In the genomic region with DNA sequence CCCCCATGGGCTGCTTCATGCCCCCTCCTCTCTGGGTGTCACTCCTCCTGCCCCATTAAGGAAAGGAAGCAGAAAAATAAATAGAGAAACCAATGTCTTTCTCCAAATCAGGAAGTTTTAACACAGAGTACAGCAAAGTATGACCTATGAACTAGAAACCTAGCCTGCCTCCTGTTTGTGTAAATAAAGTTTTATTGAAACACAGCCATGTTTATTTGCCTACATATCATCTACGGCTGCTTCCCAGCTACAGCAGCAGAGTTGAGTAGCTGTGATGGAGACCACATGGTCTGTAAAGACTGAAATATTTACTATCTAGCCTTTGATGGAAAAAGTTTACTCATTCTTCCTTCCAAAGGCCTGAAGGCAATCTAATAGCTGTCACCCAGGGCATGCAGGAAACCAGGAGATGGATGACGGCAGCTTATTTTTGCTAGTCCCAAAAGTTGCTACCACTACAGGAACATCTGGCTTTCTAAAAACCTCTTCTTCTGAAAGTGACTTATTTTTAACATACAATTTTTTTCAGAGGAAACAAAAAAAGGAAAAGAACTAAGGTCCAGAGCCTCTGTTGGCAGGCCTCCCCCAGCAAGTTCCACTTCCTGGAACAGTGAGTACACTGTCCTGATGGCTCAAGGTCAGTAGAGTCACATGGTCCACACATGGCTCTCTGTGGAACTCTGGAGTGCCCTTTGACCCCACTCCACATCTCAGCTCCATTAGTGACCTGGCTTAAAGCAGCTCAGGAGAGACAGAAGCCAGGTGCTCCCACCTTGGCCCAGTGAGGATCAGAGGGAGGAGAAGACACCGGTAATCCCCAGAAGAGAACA, we compare ENCODE assay signal across 13 cellular contexts.
"Had no signal": no experiment of that assay in that cellular context is flagged by ENCODE, and none has a peak within 500 bp of the region (broad histone marks: within the 10 kb centered on the region; RNA-seq: fewer than 3 reads in every experiment).

No MANE protein-coding gene starts in this region.

- H3K9me3 ChIP-seq: transverse colon had no signal

- ATAC-seq: activated CD4-positive, CD25-positive, alpha-beta regulatory T cell treated with anti-CD3 and anti-CD28 coated beads, Interleukin-2, amount 50 U/mL, for 24 hours; activated T-cell treated with anti-CD3 and anti-CD28 coated beads, Interleukin-2, amount 50 U/mL, for 4 hours; stimulated activated memory B cell treated with anti-CD40 and anti-IgM and Interleukin-4, amounts not matched to agents 10 μg/mL and 1 μg/mL and 100 μg/mL, for 72 hours had no signal

- H3K36me3 ChIP-seq: transverse colon had no signal

- H3K4me3 ChIP-seq: skin epidermis, transverse colon had no signal

- DNase-seq: activated effector memory CD4-positive, alpha-beta T cell treated with anti-CD3 and anti-CD28 coated beads, Interleukin-2, amount 50 U/mL, for 16 hours; activated naive CD8-positive, alpha-beta T cell treated with anti-CD3 and anti-CD28 coated beads for 36 hours; activated T-cell treated with anti-CD3 and anti-CD28 coated beads, Interleukin-2, amount 50 U/mL, for 4 hours; anterior cingulate cortex; effector CD8-positive, alpha-beta T cell; foreskin melanocyte; mesenchymal stem cell; occipital lobe; SW 1271; transverse colon had no signal

- H3K27me3 ChIP-seq: transverse colon had no signal

- H3K4me1 ChIP-seq: transverse colon had no signal

- H3K27ac ChIP-seq: skin epidermis, transverse colon had no signal
